10 cellular contexts compared by ENCODE assay signal in genomic region chr5:133995341-133995740, GRCh38. TPM values are rescaled to one million over a fixed set of nuclear protein-coding genes. Genes with fewer than 3 reads are reported as not detected.
DNase-seq lines count a peak whose midpoint lies in the region; ATAC-seq and TF ChIP-seq lines count a peak whose summit lies in the region.
"Had no signal": no experiment of that assay in that cellular context is flagged by ENCODE, and none has a peak within 500 bp of the region (broad histone marks: within the 10 kb centered on the region; RNA-seq: fewer than 3 reads in every experiment).

No MANE protein-coding gene starts in this region.

- POLR2A ChIA-PET in CD8-positive, alpha-beta memory T cell (lab: Charles Lee): no interaction called here

- no peaks in the 10 kb centered on the region for H3K9me3 Mint-ChIP-seq in CD8-positive, alpha-beta memory T cell
- H3K9me3 Mint-ChIP-seq in IgD-negative memory B cell: no peaks in the 10 kb centered on the region
- H3K9me3 Mint-ChIP-seq in neural crest cell: no peaks in the 10 kb centered on the region

- H3K4me3 Mint-ChIP-seq in CD8-positive, alpha-beta memory T cell: no peak overlapping the region
- H3K4me3 Mint-ChIP-seq in IgD-negative memory B cell (peak overlapping the region in 1 of 4 donors; percentile 56), neural crest cell (peak overlapping the region; percentile 4)

- ATAC-seq in HG02798 (IDR thresholded peaks at IDR 0.05; ENCODE audit: poor library complexity, unreplicated experiment) (no peak), GM19324 (IDR thresholded peaks at IDR 0.05; ENCODE audit: low FRiP score, unreplicated experiment) (no peak)

- TF ChIP-seq CTCF in choroid plexus epithelial cell (conservative IDR thresholded peaks at IDR 0.05; ENCODE audit: low read depth, low read length): no peak
- no peak for TF ChIP-seq CTCF in neural crest cell (conservative IDR thresholded peaks at IDR 0.05)

- H3K4me1 ChIP-seq in CD8-positive, alpha-beta memory T cell (ENCODE audit: insufficient read depth, low read length): peaks cover 12% of the 10 kb centered on the region

- peaks cover 0 to 20% (median 1%) of the 10 kb centered on the region in 3 donors for H3K36me3 Mint-ChIP-seq in CD8-positive, alpha-beta memory T cell
- no peaks in the 10 kb centered on the region for H3K36me3 Mint-ChIP-seq in IgD-negative memory B cell
- peaks cover 2% of the 10 kb centered on the region for H3K36me3 Mint-ChIP-seq in neural crest cell (ENCODE audit: low read depth)

- peaks cover 7% of the 10 kb centered on the region for H3K36me3 ChIP-seq in CD8-positive, alpha-beta memory T cell (ENCODE audit: insufficient read depth, low read length)
- H3K36me3 ChIP-seq: prostate gland had no signal

- H3K4me3 ChIP-seq in CD8-positive, alpha-beta memory T cell (ENCODE audit: low read length): no peak overlapping the region
- H3K4me3 ChIP-seq in choroid plexus epithelial cell (ENCODE audit: low read depth, low read length): no peak overlapping the region
- H3K4me3 ChIP-seq: coronary artery, prostate gland had no signal

- H3K27me3 Mint-ChIP-seq in CD8-positive, alpha-beta memory T cell: no peaks in the 10 kb centered on the region
- H3K27me3 Mint-ChIP-seq in IgD-negative memory B cell (no peaks in the 10 kb centered on the region), neural crest cell (ENCODE audit: low read depth) (no peaks in the 10 kb centered on the region)

- no peak for DNase-seq in CD8-positive, alpha-beta memory T cell
- DNase-seq in choroid plexus epithelial cell (ENCODE audit: low read depth): peak; percentile 27
- no peak for DNase-seq in neural crest cell (ENCODE audit: low read depth, low spot score)
- DNase-seq in NCI-H146 treated with DMSO at 0.1 percent for 48 hours (lab: John Stamatoyannopoulos, UW; ENCODE audit: unreplicated experiment): no peak
- DNase-seq in NCI-H2171 (lab: John Stamatoyannopoulos, UW): no peak

- CTCF ChIA-PET in CD8-positive, alpha-beta memory T cell (lab: Charles Lee): interaction anchor here (1.0 to 1.7 kb wide), 2 partner anchors 9 to 44 kb away, joined by 3 to 5 read pairs; no protein-coding TSS in a partner anchor

- H3K27ac ChIP-seq in CD8-positive, alpha-beta memory T cell (ENCODE audit: low read depth, low read length): no peak overlapping the region
- H3K27ac ChIP-seq: coronary artery, prostate gland had no signal

- no peaks in the 10 kb centered on the region for H3K9me3 ChIP-seq in CD8-positive, alpha-beta memory T cell (ENCODE audit: low read length)
- H3K9me3 ChIP-seq: prostate gland had no signal

- peak overlapping the region in 6 of 8 donors; percentile 21 to 72 (median 52) for H3K27ac Mint-ChIP-seq in CD8-positive, alpha-beta memory T cell
- H3K27ac Mint-ChIP-seq in IgD-negative memory B cell (peak overlapping the region in 2 of 3 donors; percentile 50 to 93), neural crest cell (ENCODE audit: unreplicated experiment) (peak overlapping the region; percentile 86)

- no peaks in the 10 kb centered on the region for H3K27me3 ChIP-seq in CD8-positive, alpha-beta memory T cell (ENCODE audit: insufficient read depth, low read length, poor library complexity, severe bottlenecking)

- H3K4me1 Mint-ChIP-seq in CD8-positive, alpha-beta memory T cell: peaks cover 52 to 72% (median 65%) of the 10 kb centered on the region in 3 donors
- H3K4me1 Mint-ChIP-seq in IgD-negative memory B cell (peaks cover 40 to 49% (median 41%) of the 10 kb centered on the region in 3 donors), neural crest cell (peaks cover 52% of the 10 kb centered on the region)

RNA-seq across cellular contexts. Expression of gene VDAC1, which starts 9.4 kb away (rescaled TPM):
- 100 to 1,000 TPM; 409 to 422 TPM for total RNA-seq in CD8-positive, alpha-beta memory T cell
- polyA plus RNA-seq in CD8-positive, alpha-beta memory T cell: 92.8 TPM
- 90.0 TPM for polyA plus RNA-seq in IgD-negative memory B cell
- total RNA-seq in neural crest cell: 218 and 234 TPM in 2 replicates

RNA-seq across cellular contexts. Expression of gene C5orf15, which starts 26.9 kb away (rescaled TPM):
- total RNA-seq in CD8-positive, alpha-beta memory T cell: 10 to 100 TPM; 21.7 to 21.8 TPM
- polyA plus RNA-seq in CD8-positive, alpha-beta memory T cell: 25.4 TPM
- polyA plus RNA-seq in IgD-negative memory B cell: 25.5 TPM
- 38.4 and 39.4 TPM in 2 replicates for total RNA-seq in neural crest cell
